Comparison of ENCODE assay signal across 20 cellular contexts in the genomic region with DNA sequence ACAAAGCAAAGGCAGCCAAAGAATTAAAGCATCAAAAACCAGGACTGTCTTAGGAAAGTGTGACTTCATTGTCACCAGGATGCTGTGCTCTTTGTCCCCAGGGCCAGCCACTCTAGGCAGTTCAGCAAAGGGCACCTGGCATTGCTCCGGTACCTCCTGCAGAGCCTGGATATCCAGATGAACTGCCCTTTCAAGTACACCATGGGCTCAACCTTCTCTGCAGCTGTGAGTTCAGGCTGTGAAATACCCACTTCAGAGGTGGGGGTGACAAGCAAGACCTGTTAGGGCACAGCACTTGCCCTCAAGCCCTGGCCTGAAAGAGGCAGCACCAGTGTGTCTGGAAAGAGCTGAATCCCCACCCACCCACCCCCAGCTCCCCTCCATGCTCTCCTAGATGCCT. TPM values are rescaled to one million over a fixed set of nuclear protein-coding genes. Genes with fewer than 3 reads are reported as not detected.
DNase-seq lines count a peak whose midpoint lies in the region; ATAC-seq and TF ChIP-seq lines count a peak whose summit lies in the region.
"Had no signal": no experiment of that assay in that cellular context is flagged by ENCODE, and none has a peak within 500 bp of the region (broad histone marks: within the 10 kb centered on the region; RNA-seq: fewer than 3 reads in every experiment).

No MANE protein-coding gene starts in this region.

- TF ChIP-seq CTCF in chondrocyte (IDR thresholded peaks at IDR 0.05): no peak

- intact Hi-C loops in right cardiac atrium (cut with DNase I) (no loop called here), cardiac septum (cut with DNase I) (no loop called here)

- H3K4me3 Mint-ChIP-seq in chondrocyte (ENCODE audit: unreplicated experiment): no peak overlapping the region
- H3K4me3 Mint-ChIP-seq: GM23338 had no signal

- H3K36me3 Mint-ChIP-seq in chondrocyte (ENCODE audit: low read depth): peaks cover 31% of the 10 kb centered on the region

- no peaks in the 10 kb centered on the region for H3K9me3 ChIP-seq in right cardiac atrium (ENCODE audit: control insufficient read depth, low read length)
- H3K9me3 ChIP-seq: BE2C had no signal

- peaks cover 41% of the 10 kb centered on the region for H3K9me3 Mint-ChIP-seq in chondrocyte (ENCODE audit: low read depth)

- no peaks in the 10 kb centered on the region for H3K4me1 ChIP-seq in right cardiac atrium (ENCODE audit: control insufficient read depth, insufficient read depth, low read length)
- H3K4me1 ChIP-seq: BE2C, SJSA1 had no signal

- 96% methylated on average over 1 of the region's 1 CpG for WGBS in right cardiac atrium

- peak; percentile 31 for ATAC-seq in left lobe of liver
- ATAC-seq in right cardiac atrium: no peak
- ATAC-seq: GM12878, GM23338 had no signal

- no peak overlapping the region for H3K4me3 ChIP-seq in right cardiac atrium (ENCODE audit: low read length)
- H3K4me3 ChIP-seq: GM12878, GM23338, SJSA1 had no signal

- no peaks in the 10 kb centered on the region for H3K27me3 ChIP-seq in right cardiac atrium (ENCODE audit: control insufficient read depth, insufficient read depth)
- H3K27me3 ChIP-seq: BE2C, SJSA1 had no signal

- no peaks in the 10 kb centered on the region for H3K27me3 Mint-ChIP-seq in chondrocyte (ENCODE audit: low read depth)
- H3K27me3 Mint-ChIP-seq: IgD-negative memory B cell had no signal

- peaks cover 23% of the 10 kb centered on the region for H3K4me1 Mint-ChIP-seq in chondrocyte (ENCODE audit: low read depth)
- H3K4me1 Mint-ChIP-seq: GM23338 had no signal

- peak overlapping the region; percentile 17 for H3K27ac Mint-ChIP-seq in chondrocyte (ENCODE audit: unreplicated experiment)
- H3K27ac Mint-ChIP-seq: GM23338, IgD-negative memory B cell had no signal

- H3K27ac ChIP-seq in right cardiac atrium (ENCODE audit: low read length): no peak overlapping the region
- H3K27ac ChIP-seq: SJSA1 had no signal

- peak; percentile 42 for DNase-seq in activated CD8-positive, alpha-beta memory T cell treated with anti-CD3 and anti-CD28 coated beads for 24 hours
- DNase-seq in activated CD8-positive, alpha-beta memory T cell treated with anti-CD3 and anti-CD28 coated beads, Interleukin-2, amount 50 U/mL, for 48 hours: no peak
- DNase-seq in chondrocyte (ENCODE audit: low spot score): no peak
- DNase-seq in left lobe of liver (ENCODE audit: low spot score): no peak
- DNase-seq in right cardiac atrium: no peak
- no peak for DNase-seq in cardiac septum (ENCODE audit: low spot score)
- no peak for DNase-seq in activated T-cell treated with anti-CD3 and anti-CD28 coated beads, Interleukin-2, amount 50 U/mL, for 1 hour
- DNase-seq: BE2C, EL, HCEC 1CT, NCI-H1105, NCI-H146, NCI-H2029, NCI-H774, OCI-M1, T-helper 1 cell had no signal

RNA-seq across cellular contexts. Expression of a gene that starts 44.5 kb away (rescaled TPM):
- total RNA-seq in chondrocyte (2.5 to 8.5 TPM (median 2.7 TPM) in 3 replicates), left lobe of liver (1.2 TPM), right cardiac atrium (under 1 TPM; 0.51 to 0.78 (median 0.55) TPM), cardiac septum (0.57 TPM)
- 0.41 TPM for polyA plus RNA-seq in right cardiac atrium
